ENCODE assay signal across 16 cellular contexts in the genomic region with DNA sequence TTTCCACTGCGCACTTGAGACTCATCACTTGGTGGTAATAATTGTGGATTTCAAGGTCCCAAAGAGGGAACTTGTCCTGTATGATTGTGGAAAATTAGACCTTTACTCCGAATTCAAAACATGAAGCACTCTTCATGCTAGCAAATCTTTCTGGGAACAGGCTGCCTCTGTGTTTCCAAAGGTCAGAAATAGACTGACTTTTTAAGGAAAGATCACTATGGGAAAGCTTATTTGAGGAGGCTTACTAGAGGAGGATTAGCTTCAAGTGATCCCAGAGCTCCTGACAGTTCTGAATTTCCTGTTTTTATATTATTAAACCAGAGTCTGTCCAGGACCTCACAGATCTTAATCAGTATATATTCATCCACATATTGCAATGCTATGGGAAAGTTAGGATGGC. TPM values are rescaled to one million over a fixed set of nuclear protein-coding genes. Genes with fewer than 3 reads are reported as not detected.
DNase-seq lines count a peak whose midpoint lies in the region; ATAC-seq and TF ChIP-seq lines count a peak whose summit lies in the region.
"Had no signal": no experiment of that assay in that cellular context is flagged by ENCODE, and none has a peak within 500 bp of the region (broad histone marks: within the 10 kb centered on the region; RNA-seq: fewer than 3 reads in every experiment).

No MANE protein-coding gene starts in this region.

- ATAC-seq in RWPE2 (ENCODE audit: low read depth) (no peak), sciatic nerve (peak; percentile 6), HG02678 (IDR thresholded peaks at IDR 0.05; ENCODE audit: unreplicated experiment) (no peak), HG02973 (IDR thresholded peaks at IDR 0.05; ENCODE audit: unreplicated experiment) (no peak)
- ATAC-seq: left colon; stimulated activated naive CD8-positive, alpha-beta T cell treated with anti-CD3 and anti-CD28 coated beads, Interleukin-15, Interleukin-2, amounts not matched to agents 100 U/mL and 50 U/mL, for 24 hours had no signal

- H3K4me1 ChIP-seq in GM23248 (ENCODE audit: insufficient read depth) (peaks cover 77% of the 10 kb centered on the region), RWPE2 (ENCODE audit: insufficient read depth, poor library complexity, severe bottlenecking) (peaks cover 82% of the 10 kb centered on the region)

- intact Hi-C loops in sciatic nerve (cut with DNase I), result no loop called here

- H3K36me3 ChIP-seq in GM23248 (ENCODE audit: low read depth) (no peaks in the 10 kb centered on the region), RWPE2 (ENCODE audit: low read depth) (peaks cover 36% of the 10 kb centered on the region)
- H3K36me3 ChIP-seq: sigmoid colon had no signal

- no peak for TF ChIP-seq CTCF in RWPE2 (IDR thresholded peaks at IDR 0.05; ENCODE audit: poor library complexity, severe bottlenecking)

- peaks cover 68% of the 10 kb centered on the region for H3F3A ChIP-seq in GM23248 (ENCODE audit: insufficient read depth)

- no peaks in the 10 kb centered on the region for H3K9me3 ChIP-seq in GM23248 (ENCODE audit: low read depth)
- H3K9me3 ChIP-seq in RWPE2 (ENCODE audit: severe bottlenecking), result no peaks in the 10 kb centered on the region
- H3K9me3 ChIP-seq: sigmoid colon had no signal

- H3K27ac ChIP-seq in GM23248, result peak overlapping the region; percentile 84
- peak overlapping the region; percentile 97 for H3K27ac ChIP-seq in RWPE2 (ENCODE audit: poor library complexity, severe bottlenecking)
- peak overlapping the region; percentile 98 for H3K27ac ChIP-seq in epithelial cell of prostate
- H3K27ac ChIP-seq in caudate nucleus (ENCODE audit: low read depth, low read length), result no peak overlapping the region
- H3K27ac ChIP-seq: KMS-11 had no signal

- no peaks in the 10 kb centered on the region for H3K9me2 ChIP-seq in GM23248 (ENCODE audit: insufficient read depth)

- H2AFZ ChIP-seq in GM23248, result no peak overlapping the region

- DNase-seq in GM23248 (peak; percentile 37), RWPE2 (ENCODE audit: low spot score) (no peak), epithelial cell of prostate (ENCODE audit: low read depth, low spot score) (no peak), sciatic nerve (ENCODE audit: low spot score) (no peak), HuH-7.5 (ENCODE audit: low spot score) (no peak), caudate nucleus (lab: John Stamatoyannopoulos, UW) (no peak)
- DNase-seq: AML-193; H7; left colon; NCI-H1417 treated with DMSO at 0.1 percent for 48 hours; NCI-H446 treated with DMSO at 0.1 percent for 48 hours; sigmoid colon; stimulated activated naive CD8-positive, alpha-beta T cell treated with anti-CD3 and anti-CD28 coated beads, Interleukin-15, Interleukin-2, amounts not matched to agents 100 U/mL and 50 U/mL, for 24 hours had no signal

- no peaks in the 10 kb centered on the region for H4K20me1 ChIP-seq in GM23248 (ENCODE audit: insufficient read depth)

- H3K9ac ChIP-seq in GM23248, result peak overlapping the region; percentile 70
- H3K9ac ChIP-seq: KMS-11 had no signal

- H3K4me3 ChIP-seq in GM23248 (peak overlapping the region; percentile 54), RWPE2 (ENCODE audit: severe bottlenecking) (no peak overlapping the region)
- H3K4me3 ChIP-seq: sigmoid colon had no signal

- in situ Hi-C loops in GM23248 (cut with MboI), result no loop called here

- H3K4me2 ChIP-seq in GM23248 (ENCODE audit: unreplicated experiment), result peak overlapping the region; percentile 69

- H3K79me2 ChIP-seq in GM23248 (ENCODE audit: insufficient read depth), result peaks cover 89% of the 10 kb centered on the region

- H3K27me3 ChIP-seq in GM23248 (replicated peaks; ENCODE audit: insufficient read depth), result no peaks in the 10 kb centered on the region
- no peaks in the 10 kb centered on the region for H3K27me3 ChIP-seq in RWPE2 (ENCODE audit: insufficient read depth, poor library complexity, severe bottlenecking)
- H3K27me3 ChIP-seq: sigmoid colon had no signal

- 53 to 55% methylated on average over 2 of the region's 2 CpGs for WGBS in GM23248 (ENCODE audit: low coverage in 1 of 2, low lambda C conversion rate in 2 of 2, missing lambda C conversion rate in 2 of 2), 2 experiments

RNA-seq across cellular contexts. Expression of a gene that starts 5.5 kb away (rescaled TPM):
- 6.9 and 17.1 TPM in 2 replicates for total RNA-seq in GM23248 (2014; rRNA removed; shearing (Covaris generic))
- polyA plus RNA-seq in GM23248 (2016; fragmentation: Nextera tagmentation; extraction: Ambion mirVana), result 11.5 and 14.2 TPM in 2 replicates
- 22.1 TPM for total RNA-seq in sciatic nerve
